ENCODE assay signal across 8 cellular contexts in the genomic region with DNA sequence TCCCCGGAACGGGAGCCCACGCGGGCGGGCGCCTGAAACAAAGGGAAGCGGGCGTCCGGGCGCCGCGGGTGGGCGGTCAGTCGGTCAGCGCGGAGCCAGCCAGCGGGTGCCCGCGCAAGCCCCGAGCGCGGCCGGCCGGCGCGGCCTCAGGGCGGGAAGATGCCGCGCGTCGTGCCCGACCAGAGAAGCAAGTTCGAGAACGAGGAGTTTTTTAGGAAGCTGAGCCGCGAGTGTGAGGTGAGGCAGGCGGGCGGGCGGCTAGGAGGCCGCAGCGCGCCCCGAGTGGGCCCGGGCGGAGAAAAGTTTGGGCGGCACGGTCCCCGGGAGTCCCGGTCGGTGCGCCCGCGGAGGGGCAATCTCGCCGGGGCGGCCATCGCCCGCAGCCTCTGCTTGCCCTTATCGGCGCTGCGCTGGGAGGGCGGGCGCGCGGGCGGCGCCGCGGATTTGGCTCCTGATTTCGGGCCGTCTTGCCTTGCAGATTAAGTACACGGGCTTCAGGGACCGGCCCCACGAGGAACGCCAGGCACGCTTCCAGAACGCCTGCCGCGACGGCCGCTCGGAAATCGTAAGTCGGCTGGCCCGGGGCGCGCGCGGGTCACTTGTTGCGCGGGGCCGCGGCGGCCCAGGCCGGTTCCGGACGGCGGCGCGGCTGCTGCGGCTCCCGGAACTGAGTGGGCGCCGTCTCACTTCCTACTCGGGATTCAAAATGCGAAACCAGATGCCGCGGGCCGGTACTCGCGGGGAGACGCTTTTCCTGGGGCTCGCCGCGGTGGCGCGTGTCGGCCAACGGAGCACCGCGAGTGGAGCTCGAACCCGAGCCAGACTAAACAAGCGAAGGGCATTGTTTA. TPM values are rescaled to one million over a fixed set of nuclear protein-coding genes. Genes with fewer than 3 reads are reported as not detected.
DNase-seq lines count a peak whose midpoint lies in the region; ATAC-seq and TF ChIP-seq lines count a peak whose summit lies in the region.

No MANE protein-coding gene starts in this region.

- H3K27ac ChIP-seq in Panc1 (ENCODE audit: low read length): peak overlapping the region; percentile 89
- H3K27ac ChIP-seq in gastroesophageal sphincter: peak overlapping the region; percentile 98 to 99 (median 98)
- peak overlapping the region; percentile 82 for H3K27ac ChIP-seq in neutrophil
- H3K27ac ChIP-seq in temporal lobe (ENCODE audit: low read depth, low read length): peak overlapping the region; percentile 56

- CTCF ChIA-PET in Panc1 (lab: Charles Lee): interaction anchor here (0.7 kb wide), 1 partner anchor 37 kb away, joined by 12 read pairs; no protein-coding TSS in a partner anchor

- H3K36me3 ChIP-seq in Panc1 (ENCODE audit: control insufficient read depth, insufficient read depth, low read length) (peaks cover 6% of the 10 kb centered on the region), gastroesophageal sphincter (no peaks in the 10 kb centered on the region), neutrophil (peaks cover 9% of the 10 kb centered on the region)

- in situ Hi-C loops in Panc1 (cut with HindIII; ENCODE audit: low pct_unique_long_range_greater_than_20kb, low sequenced_read_pairs): no loop called here

- H3K4me1 ChIP-seq in Panc1 (ENCODE audit: control insufficient read depth, insufficient read depth, low read length) (peaks cover 13% of the 10 kb centered on the region), gastroesophageal sphincter (peaks cover 0 to 48% (median 12%) of the 10 kb centered on the region in 3 donors), neutrophil (ENCODE audit: control insufficient read depth in 1 of 2, insufficient read depth in 1 of 2, low read depth in 1 of 2, low read length in 1 of 2) (peaks cover 21 to 24% of the 10 kb centered on the region in 2 experiments)

- BruUV-seq in Panc1 (replicated peaks; lab: Mats Ljungman, UMichigan): no TSS peak

- H3K9me3 ChIP-seq in Panc1 (ENCODE audit: control insufficient read depth, insufficient read depth, low read depth, low read length): no peaks in the 10 kb centered on the region
- no peaks in the 10 kb centered on the region for H3K9me3 ChIP-seq in gastroesophageal sphincter
- H3K9me3 ChIP-seq in neutrophil: no peaks in the 10 kb centered on the region

- TF ChIP-seq CTCF in Panc1 (IDR thresholded peaks at IDR 0.05) (no peak), gastroesophageal sphincter (IDR thresholded peaks at IDR 0.05) (no peak), neutrophil (IDR thresholded peaks at IDR 0.05) (no peak)

- DNase-seq in NCI-H748 (lab: John Stamatoyannopoulos, UW; ENCODE audit: unreplicated experiment) (peak; percentile 43), NCI-H748 treated with DMSO at 0.1 percent for 48 hours (lab: John Stamatoyannopoulos, UW) (no peak), Panc1 (ENCODE audit: low read depth, low spot score) (no peak)
- peak; percentile 31 for DNase-seq in activated gamma-delta T cell treated with anti-CD3 and anti-CD28 coated beads, Interleukin-2, amount 50 U/mL, for 16 hours (ENCODE audit: low read depth)

- H3K27me3 ChIP-seq in Panc1 (ENCODE audit: control insufficient read depth, insufficient read depth, low read length): no peaks in the 10 kb centered on the region
- no peaks in the 10 kb centered on the region for H3K27me3 ChIP-seq in gastroesophageal sphincter
- no peaks in the 10 kb centered on the region for H3K27me3 ChIP-seq in neutrophil

- TF ChIP-seq POLR2A in gastroesophageal sphincter (IDR thresholded peaks at IDR 0.05): peak; percentile 11 to 27

- H3K4me3 ChIP-seq in Panc1 (ENCODE audit: low read depth in 2 of 2, low read length in 2 of 2): peak overlapping the region; percentile 62 to 70
- H3K4me3 ChIP-seq in gastroesophageal sphincter: peak overlapping the region; percentile 80 to 98
- H3K4me3 ChIP-seq in neutrophil (ENCODE audit: low read depth in 1 of 2, low read length in 1 of 2): peak overlapping the region; percentile 86 to 88

- ATAC-seq in HG02970 (IDR thresholded peaks at IDR 0.05; ENCODE audit: low FRiP score, unreplicated experiment) (peak; percentile 33), Panc1 (peak; percentile 66), gastroesophageal sphincter (peak; percentile 63)

- no peak for TF ChIP-seq EP300 in gastroesophageal sphincter (IDR thresholded peaks at IDR 0.05)

- intact Hi-C loops in Panc1 (cut with micrococcal nuclease; ENCODE audit: unreplicated experiment): no loop called here

- POLR2A ChIA-PET in Panc1 (lab: Charles Lee): no interaction called here

- WGBS in gastroesophageal sphincter (ENCODE audit: low coverage in 1 of 2), 2 donors: 0% methylated on average over 1 of the region's 124 CpGs; no CpG with 5 or more reads in 1 of the 2 donors

RNA-seq across cellular contexts. Expression of a gene that starts 0.5 kb away (rescaled TPM):
- 66.4 TPM for total RNA-seq in Panc1 (2021; ENCODE audit: unreplicated experiment)
- 54.6 TPM for polyA plus RNA-seq in Panc1 (2012; ENCODE audit: insufficient read length)
- total RNA-seq in gastroesophageal sphincter: 10 to 100 TPM; 26.5 to 39.3 (median 27.5) TPM
- 35.7 TPM for total RNA-seq in temporal lobe

RNA-seq across cellular contexts. Expression of a gene that starts 41.1 kb away (rescaled TPM):
- 6.1 TPM for total RNA-seq in Panc1 (2021; ENCODE audit: unreplicated experiment)
- 3.4 TPM for polyA plus RNA-seq in Panc1 (2012; ENCODE audit: insufficient read length)
- total RNA-seq in gastroesophageal sphincter: 1 to 10 TPM; 1.2 to 6.1 (median 2.6) TPM
- total RNA-seq in temporal lobe: 8.1 TPM

Comparison
In these comparisons a context has a peak if more than half of its experiments do, and no peak if none do; other contexts are left out.
1. DNase-seq: peak in NCI-H748 (single experiment) and activated gamma-delta T cell treated with anti-CD3 and anti-CD28 coated beads, Interleukin-2, amount 50 U/mL, for 16 hours (single experiment); none in NCI-H748 treated with DMSO at 0.1 percent for 48 hours (single experiment) and Panc1 (single experiment).
2. Peak in every context shown above with its lines, with median percentiles within 50 percentile points of each other: ATAC-seq, H3K27ac ChIP-seq and H3K4me3 ChIP-seq.